ENCODE assay signal across 23 cellular contexts in the genomic region with DNA sequence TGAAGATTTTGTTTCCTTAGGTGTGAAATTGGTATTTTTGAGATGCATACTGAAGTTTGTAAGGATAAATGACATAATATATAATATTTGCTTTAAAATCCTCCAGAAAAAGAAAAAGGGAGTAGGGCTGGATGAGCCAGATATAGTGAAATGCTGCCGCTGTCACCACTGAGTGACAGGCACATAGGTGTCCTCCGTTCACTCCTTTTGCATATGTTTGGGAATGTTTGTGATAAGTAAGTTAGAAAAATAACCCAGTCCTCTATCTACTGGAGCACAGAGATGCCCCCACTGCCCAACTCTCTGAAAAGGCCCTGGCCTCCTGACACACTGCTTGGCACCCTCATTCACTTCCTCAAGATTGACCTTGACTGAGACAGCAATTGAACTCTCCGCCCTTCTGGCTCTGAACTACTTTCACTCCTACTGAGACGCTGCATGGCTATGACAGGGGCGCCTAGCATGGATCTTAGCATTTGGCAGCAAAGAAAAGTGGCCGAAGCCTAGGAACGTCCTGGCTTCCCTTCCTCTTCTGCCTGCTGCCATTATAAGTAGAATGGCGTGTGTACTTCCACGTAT. TPM values are rescaled to one million over a fixed set of nuclear protein-coding genes. Genes with fewer than 3 reads are reported as not detected.
DNase-seq lines count a peak whose midpoint lies in the region; ATAC-seq, FAIRE-seq and TF ChIP-seq lines count a peak whose summit lies in the region.
"Had no signal": no experiment of that assay in that cellular context is flagged by ENCODE, and none has a peak within 500 bp of the region (broad histone marks: within the 10 kb centered on the region; RNA-seq: fewer than 3 reads in every experiment).

No MANE protein-coding gene starts in this region.

- H3K27me3 ChIP-seq in K562 (ENCODE audit: control insufficient read depth in 2 of 2, insufficient read depth in 2 of 2, low read length in 2 of 2) (no peaks in the 10 kb centered on the region), small intestine (ENCODE audit: control insufficient read depth in 2 of 2, insufficient read depth in 2 of 2, low read length in 2 of 2) (no peaks in the 10 kb centered on the region), colonic mucosa (no peaks in the 10 kb centered on the region)

- H3K36me3 ChIP-seq in SK-N-MC (ENCODE audit: insufficient read depth, low read length) = no peaks in the 10 kb centered on the region
- H3K36me3 ChIP-seq in K562 (ENCODE audit: control insufficient read depth, insufficient read depth, low read length) = no peaks in the 10 kb centered on the region
- H3K36me3 ChIP-seq in mucosa of descending colon (ENCODE audit: low read depth) = no peaks in the 10 kb centered on the region
- H3K36me3 ChIP-seq in small intestine (ENCODE audit: control insufficient read depth in 2 of 2, insufficient read depth in 2 of 2, low read length in 2 of 2) = no peaks in the 10 kb centered on the region
- H3K36me3 ChIP-seq in colonic mucosa = no peaks in the 10 kb centered on the region
- H3K36me3 ChIP-seq: HAP-1 had no signal

- POLR2A ChIA-PET in K562 (lab: Yijun Ruan, JAX) = interaction anchor here (2.3 kb wide), 1 partner anchor 10 kb away, joined by 14 read pairs; a partner anchor contains a TSS

- H3K4me1 ChIP-seq in K562 (replicated peaks in 1 of 2; ENCODE audit: control insufficient read depth in 2 of 2, insufficient read depth in 2 of 2, low read length in 2 of 2) = peaks cover 10 to 15% of the 10 kb centered on the region in 2 experiments; a peak in 4 of 5 replicates
- peaks cover 7% of the 10 kb centered on the region for H3K4me1 ChIP-seq in mucosa of descending colon (ENCODE audit: low read depth)
- peaks cover 0 to 4% of the 10 kb centered on the region in 2 donors for H3K4me1 ChIP-seq in small intestine (ENCODE audit: control insufficient read depth in 2 of 2, insufficient read depth in 1 of 2, low read depth in 1 of 2, low read length in 1 of 2)
- H3K4me1 ChIP-seq in colonic mucosa = no peaks in the 10 kb centered on the region
- H3K4me1 ChIP-seq: HAP-1 had no signal

- 37% methylated on average over 9 of the region's 9 CpGs for WGBS in K562 (ENCODE audit: insufficient coverage, low coverage, missing lambda C conversion rate)
- WGBS in small intestine, 3 donors = 83 to 91% (median 84%) methylated on average over 9 of the region's 9 CpGs

- H3K9ac ChIP-seq in SK-N-MC (ENCODE audit: insufficient read length) = peak overlapping the region; percentile 28
- peak overlapping the region in 1 of 2 experiments; percentile 58; a peak in 1 of 4 replicates for H3K9ac ChIP-seq in K562 (ENCODE audit: insufficient read depth in 1 of 2, low read depth in 2 of 2, low read length in 2 of 2)
- H3K9ac ChIP-seq in colonic mucosa (ENCODE audit: low read depth in 2 of 2, low read length in 2 of 2) = no peak overlapping the region

- CTCF ChIA-PET in K562 (lab: Yijun Ruan, JAX; ENCODE audit: low intra/inter-chr PET ratio) = interaction anchor here (2.0 kb wide), 1 partner anchor 70 kb away, joined by 13 read pairs; no protein-coding TSS in a partner anchor

- ATAC-seq in K562 (peak; percentile 62), mucosa of descending colon (peak; percentile 57)

- no TSS peak for BruUV-seq in K562 (replicated peaks; lab: Mats Ljungman, UMichigan)

- TF ChIP-seq CTCF in K562 (IDR thresholded peaks at IDR 0.05 in 2 of 3, conservative IDR thresholded peaks at IDR 0.05 in 1 of 3; ENCODE audit: insufficient read depth in 2 of 3, low read depth in 1 of 3, low read length in 3 of 3) (no peak), mucosa of descending colon (IDR thresholded peaks at IDR 0.05) (no peak), colonic mucosa (IDR thresholded peaks at IDR 0.05) (no peak)

- intact Hi-C loops in K562 (cut with micrococcal nuclease) (loop anchor here (1.0 to 5.0 kb wide), 3 partner anchors 69 to 445 kb away; no protein-coding TSS in a partner anchor), mucosa of descending colon (cut with DNase I, micrococcal nuclease) (loop anchor here in 1 of 2 donors (10.0 kb wide), 1 partner anchor 1487 kb away; no protein-coding TSS in a partner anchor), colonic mucosa (cut with DNase I) (loop anchor here (10.0 kb wide), 1 partner anchor 73 kb away; no protein-coding TSS in a partner anchor)

- peaks cover 3% of the 10 kb centered on the region; the same call in 1 of the 2 replicates for H3K9me3 ChIP-seq in SK-N-MC (ENCODE audit: low read depth, low read length)
- no peaks in the 10 kb centered on the region; the same call in 1 of the 2 replicates for H3K9me3 ChIP-seq in K562 (replicated peaks; ENCODE audit: control insufficient read depth, insufficient read depth, low read depth, low read length)
- no peaks in the 10 kb centered on the region for H3K9me3 ChIP-seq in mucosa of descending colon
- no peaks in the 10 kb centered on the region for H3K9me3 ChIP-seq in small intestine (ENCODE audit: control insufficient read depth, low read depth)
- no peaks in the 10 kb centered on the region for H3K9me3 ChIP-seq in colonic mucosa
- H3K9me3 ChIP-seq: A549, HAP-1 had no signal

- no peak for TF ChIP-seq EP300 in K562 (IDR thresholded peaks at IDR 0.05; ENCODE audit: low read length)

- DNase-seq in SK-N-MC (ENCODE audit: low read depth, low spot score) = no peak
- peak in 3 of 4 experiments; percentile 17 to 35 (median 27) for DNase-seq in K562 (ENCODE audit: extremely low read depth in 1 of 4, low spot score in 3 of 4)
- DNase-seq in mucosa of descending colon = peak in 1 of 3 donors; percentile 21
- peak; percentile 23 for DNase-seq in small intestine
- no peak for DNase-seq in amygdala (lab: John Stamatoyannopoulos, UW)
- no peak for DNase-seq in colonic mucosa
- DNase-seq in NCI-H187 (lab: John Stamatoyannopoulos, UW) = no peak
- no peak for DNase-seq in anterior cingulate cortex (lab: John Stamatoyannopoulos, UW)
- DNase-seq: 8988T; ACHN; AML-193; C1 segment of cervical spinal cord; Calu3; CD4-positive, alpha-beta memory T cell; COR-L47; DMS79 treated with DMSO at 0.1 percent for 48 hours; GF-D8; GOT3 had no signal

- no peak for TF ChIP-seq POLR2A in K562 (conservative IDR thresholded peaks at IDR 0.05)

- H2AFZ ChIP-seq in K562 (ENCODE audit: low read depth, low read length) = peak overlapping the region; percentile 76

- H3K9me1 ChIP-seq in K562 (ENCODE audit: control insufficient read depth, insufficient read depth, low read length) = no peaks in the 10 kb centered on the region

- H3K79me2 ChIP-seq in K562 (ENCODE audit: control insufficient read depth, insufficient read depth, low read length) = no peaks in the 10 kb centered on the region

- no peak for TF ChIP-seq RAD21 in K562 (CRISPR knock-in tag; conservative IDR thresholded peaks at IDR 0.05 in 1 of 2, IDR thresholded peaks at IDR 0.05 in 1 of 2)

- H4K20me1 ChIP-seq in K562 (replicated peaks; ENCODE audit: control insufficient read depth, insufficient read depth, low read length) = no peaks in the 10 kb centered on the region

- in situ Hi-C loops in K562 (cut with MboI) = loop anchor here (25.0 kb wide), 2 partner anchors 680 to 1605 kb away; no protein-coding TSS in a partner anchor

- H3K4me2 ChIP-seq in K562 (ENCODE audit: insufficient read depth, low read length) = peak overlapping the region; percentile 63

- H3K27ac ChIP-seq in SK-N-MC (peak overlapping the region; percentile 84), K562 (ENCODE audit: extremely low read depth, low read depth, low read length) (peak overlapping the region; percentile 21; the same call in 2 of the 3 replicates), small intestine (ENCODE audit: low read depth in 1 of 2, low read length in 1 of 2) (no peak overlapping the region), colonic mucosa (no peak overlapping the region)

- H3K4me3 ChIP-seq in SK-N-MC (no peak overlapping the region), K562 (no peak overlapping the region), mucosa of descending colon (no peak overlapping the region), small intestine (ENCODE audit: low read depth in 1 of 2, low read length in 2 of 2) (no peak overlapping the region), colonic mucosa (no peak overlapping the region)
- H3K4me3 ChIP-seq: A549, HAP-1 had no signal

- peak; percentile 71 for FAIRE-seq in K562 (lab: Jason Lieb, UNC)
- FAIRE-seq in small intestine (lab: Jason Lieb, UNC) = no peak
- FAIRE-seq: A549, GM12891, GM18507, H54 had no signal

TF ChIP-seq in K562, 482 proteins besides CTCF, POLR2A, EP300 and RAD21 (continues in another document):
- TF ChIP-seq, protein P1, sequence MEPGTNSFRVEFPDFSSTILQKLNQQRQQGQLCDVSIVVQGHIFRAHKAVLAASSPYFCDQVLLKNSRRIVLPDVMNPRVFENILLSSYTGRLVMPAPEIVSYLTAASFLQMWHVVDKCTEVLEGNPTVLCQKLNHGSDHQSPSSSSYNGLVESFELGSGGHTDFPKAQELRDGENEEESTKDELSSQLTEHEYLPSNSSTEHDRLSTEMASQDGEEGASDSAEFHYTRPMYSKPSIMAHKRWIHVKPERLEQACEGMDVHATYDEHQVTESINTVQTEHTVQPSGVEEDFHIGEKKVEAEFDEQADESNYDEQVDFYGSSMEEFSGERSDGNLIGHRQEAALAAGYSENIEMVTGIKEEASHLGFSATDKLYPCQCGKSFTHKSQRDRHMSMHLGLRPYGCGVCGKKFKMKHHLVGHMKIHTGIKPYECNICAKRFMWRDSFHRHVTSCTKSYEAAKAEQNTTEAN (CRISPR knock-in tag; IDR thresholded peaks at IDR 0.05) = no peak
- no peak for TF ChIP-seq FOXJ3 (CRISPR knock-in tag; IDR thresholded peaks at IDR 0.05)

RNA-seq across cellular contexts. Expression of a gene that starts 10.1 kb away (rescaled TPM):
- 13.4 and 28.3 TPM in 2 replicates for total RNA-seq in K562 (2011; cell fraction: chromatin; rRNA removed; ENCODE audit: low replicate concordance)
- 27.2 and 33.5 TPM in 2 replicates for total RNA-seq in K562 (2011; cell fraction: nucleolus; rRNA removed)
- 24.2 and 26.6 TPM in 2 replicates for total RNA-seq in K562 (2011; cell fraction: nucleoplasm; rRNA removed)
- 11.3 and 16.6 TPM in 2 replicates for total RNA-seq in K562 (2014; rRNA removed)
- total RNA-seq in K562 (2014; rRNA removed; fragmentation: Illumina TruSeq; extraction: Trizol) = 9.3 and 11.0 TPM in 2 replicates
- 6.2 and 8.0 TPM in 2 replicates for total RNA-seq in K562 (2015; rRNA removed; fragmentation: Illumina TruSeq; extraction: Trizol)
- total RNA-seq in K562 (2021) = 8.3 and 11.1 TPM in 2 replicates
- polyA plus RNA-seq in K562 (2011; rRNA removed) = 16.7 and 29.0 TPM in 2 replicates
- polyA plus RNA-seq in K562 (2011; cell fraction: cytosol; rRNA removed) = 22.2 and 66.4 TPM in 2 replicates
- polyA plus RNA-seq in K562 (2011; cell fraction: nucleus; rRNA removed) = 29.5 and 79.3 TPM in 2 replicates
- polyA plus RNA-seq in K562 (2012) = 20.6 and 22.3 TPM in 2 replicates
- polyA plus RNA-seq in K562 (2014; fragmentation: Illumina TruSeq; extraction: Trizol) = 14.9 and 20.5 TPM in 2 replicates
- 10 to 100 TPM; 17.4 to 23.1 TPM for polyA plus RNA-seq in K562 (2014; fragmentation: Nextera tagmentation; extraction: Ambion mirVana)
- polyA plus RNA-seq in K562 (2014; rRNA removed) = 28.8 and 35.7 TPM in 2 replicates
- polyA minus RNA-seq in K562 (2011; rRNA and poly(A)+ RNA removed) = 8.8 and 21.6 TPM in 2 replicates
- polyA minus RNA-seq in K562 (2011; cell fraction: cytosol; rRNA and poly(A)+ RNA removed) = 6.0 and 9.3 TPM in 2 replicates
- polyA minus RNA-seq in K562 (2011; cell fraction: nucleus; rRNA and poly(A)+ RNA removed) = 38.2 and 39.5 TPM in 2 replicates
- 100 to 1,000 TPM in 2 of 3 donors, 10 to 100 TPM in 1; 97.4 to 190 (median 170) TPM for total RNA-seq in mucosa of descending colon
- 100 to 1,000 TPM in 2 of 3 donors, 10 to 100 TPM in 1; 70.2 to 178 (median 116) TPM for polyA plus RNA-seq in small intestine
- total RNA-seq in colonic mucosa = 100 to 1,000 TPM in 1 of 2 donors, 10 to 100 TPM in 1; 100.0 to 108 TPM

Comparison
In these comparisons a context has a peak if more than half of its experiments do, and no peak if none do; other contexts are left out.
1. DNase-seq: peak in K562 (3 of 4) and small intestine (single experiment); none in SK-N-MC (single experiment), amygdala (0 of 56), colonic mucosa (single experiment), NCI-H187 (0 of 2) and anterior cingulate cortex (0 of 58).
2. H3K27ac ChIP-seq: peak in SK-N-MC (single experiment) and K562 (single experiment); none in small intestine (0 of 2) and colonic mucosa (single experiment).